Comparison of ENCODE assay signal across 8 cellular contexts in the genomic region with DNA sequence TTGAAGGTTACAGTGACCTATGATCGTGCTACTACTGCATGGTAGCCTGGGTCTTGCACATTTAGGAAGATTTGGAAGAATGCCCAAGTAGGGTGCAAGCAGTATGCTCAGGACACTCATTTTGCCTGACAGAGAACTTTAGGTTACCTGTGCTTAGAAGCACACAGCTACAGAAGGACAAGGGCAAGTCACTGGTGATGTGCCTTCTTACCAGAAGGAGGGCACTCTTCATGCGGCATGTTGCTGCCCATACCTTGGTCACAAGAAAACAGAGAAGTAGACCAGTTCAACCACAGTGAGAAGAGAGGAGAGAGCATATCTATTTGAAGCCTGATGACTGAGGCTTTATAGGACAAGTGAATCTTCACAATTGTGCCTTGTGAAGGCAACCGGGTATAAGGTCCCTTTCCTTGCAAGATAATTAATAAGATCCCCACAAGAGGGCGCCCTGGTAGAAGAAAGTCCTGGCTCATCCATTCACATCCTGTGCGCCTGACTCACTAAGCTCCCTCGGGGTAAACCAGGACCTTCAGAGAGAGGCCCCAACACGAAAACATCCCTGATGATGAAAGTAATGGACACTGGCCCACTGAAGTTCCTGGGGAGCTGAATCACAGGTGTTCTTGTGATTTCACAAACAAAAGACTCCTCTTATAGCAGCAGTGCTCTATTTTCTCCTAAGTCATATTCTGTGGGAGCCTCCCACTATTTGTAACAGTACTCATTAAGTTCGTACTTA. TPM values are rescaled to one million over a fixed set of nuclear protein-coding genes. Genes with fewer than 3 reads are reported as not detected.
DNase-seq lines count a peak whose midpoint lies in the region; ATAC-seq and TF ChIP-seq lines count a peak whose summit lies in the region.

No MANE protein-coding gene starts in this region.

- H3K9me3 ChIP-seq in neuron (ENCODE audit: low read length) = no peaks in the 10 kb centered on the region

- DNase-seq in DMS53 treated with DMSO at 0.1 percent for 48 hours (lab: John Stamatoyannopoulos, UW; ENCODE audit: unreplicated experiment) (peak; percentile 71), fibroblast of the aortic adventitia (ENCODE audit: low read depth) (peak; percentile 97), stromal cell of bone marrow (ENCODE audit: low read depth) (peak; percentile 95)
- peak; percentile 77 to 80 for DNase-seq in activated T-cell treated with anti-CD3 and anti-CD28 coated beads, Interleukin-2, amount 50 U/mL, for 48 hours

- peak; percentile 40 for TF ChIP-seq CTCF in fibroblast of the aortic adventitia (IDR thresholded peaks at IDR 0.05; ENCODE audit: insufficient read depth, low read length)

- peaks cover 28% of the 10 kb centered on the region for H3K4me1 ChIP-seq in neuron (ENCODE audit: insufficient read depth, low read length)

- peak overlapping the region; percentile 49 for H2AFZ ChIP-seq in neuron (ENCODE audit: low read depth, low read length)

- peak; percentile 93 for ATAC-seq in GM21529 (IDR thresholded peaks at IDR 0.05; ENCODE audit: unreplicated experiment)

- peak; percentile 86 for TF ChIP-seq RAD21 in Ishikawa (IDR thresholded peaks at IDR 0.05; ENCODE audit: low read depth)

- H3K4me3 ChIP-seq in fibroblast of the aortic adventitia (ENCODE audit: low read depth, low read length) (no peak overlapping the region), neuron (ENCODE audit: low read length) (no peak overlapping the region)

- no peak for TF ChIP-seq EP300 in Ishikawa (IDR thresholded peaks at IDR 0.05; ENCODE audit: borderline replicate concordance)

- H3K27me3 ChIP-seq in neuron (ENCODE audit: insufficient read depth, low read length) = no peaks in the 10 kb centered on the region

- H3K36me3 ChIP-seq in neuron (ENCODE audit: insufficient read depth, low read length) = no peaks in the 10 kb centered on the region

TF ChIP-seq in Ishikawa, 13 proteins besides CTCF, POLR2A, EP300 and RAD21:
- TF ChIP-seq EGR1 (IDR thresholded peaks at IDR 0.05) (no peak), YY1 (IDR thresholded peaks at IDR 0.05; ENCODE audit: low read depth) (no peak)

TF ChIP-seq in PFSK-1, 5 proteins besides CTCF, POLR2A, EP300 and RAD21:
- TF ChIP-seq FOXP2 (optimal IDR thresholded peaks at IDR 0.05; ENCODE audit: borderline replicate concordance, extremely low read depth, extremely low read length, insufficient read depth) (peak; percentile 29), POLR2AphosphoS5 (IDR thresholded peaks at IDR 0.05; ENCODE audit: low read depth, low read length) (no peak)

RNA-seq across cellular contexts. Expression of gene STARD4, which starts 38.1 kb away (rescaled TPM):
- 0.06 TPM for polyA plus RNA-seq in PFSK-1 (2012; ENCODE audit: insufficient read length, low read depth)
- 36.1 and 88.1 TPM in 2 replicates for total RNA-seq in fibroblast of the aortic adventitia (ENCODE audit: low replicate concordance)
